1 cellular context compared by ENCODE assay signal in the genomic region with DNA sequence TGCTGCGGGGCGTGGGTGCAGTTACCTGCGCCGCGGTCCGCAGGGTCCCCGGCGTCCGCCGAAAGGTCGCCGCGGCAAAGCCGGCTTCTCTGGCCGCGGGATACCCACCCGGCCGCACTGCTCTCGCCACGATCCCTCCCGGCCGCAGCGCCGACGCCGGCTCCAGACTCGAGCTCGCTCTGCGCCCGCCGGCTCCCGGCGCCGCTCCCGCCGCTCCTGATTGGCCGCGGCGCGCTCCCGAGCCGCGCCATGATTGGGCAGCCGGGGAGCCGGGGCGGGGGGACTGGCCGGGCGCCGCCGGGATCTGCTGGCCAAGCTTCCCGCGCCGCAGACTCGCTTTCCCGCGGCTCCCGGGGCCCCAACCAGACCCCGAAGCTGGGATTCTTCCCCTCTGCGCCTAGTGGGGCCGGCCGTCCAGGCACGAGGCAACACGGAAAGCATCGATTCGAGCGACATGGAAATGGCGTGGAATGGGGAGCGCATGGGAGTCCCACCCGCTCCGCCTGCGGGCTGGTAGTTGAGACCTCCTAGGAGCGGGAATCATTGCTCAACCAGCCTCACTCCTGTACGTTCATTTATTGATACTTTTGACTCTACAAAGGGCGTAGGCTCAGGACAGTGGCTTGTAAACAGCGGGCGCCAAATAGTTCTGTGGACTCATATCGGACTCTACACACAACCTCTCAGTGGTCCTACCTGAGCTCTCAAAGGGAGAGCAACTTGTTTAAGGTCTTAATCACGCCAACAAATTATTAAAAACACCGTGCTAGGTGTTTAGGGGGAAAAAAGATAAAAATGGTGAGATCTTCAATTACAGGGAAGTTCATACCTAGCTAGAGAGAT.
TF ChIP-seq lines count a peak whose summit lies in the region.

No MANE protein-coding gene starts in this region.

TF ChIP-seq in K562, 482 proteins besides CTCF, POLR2A, EP300 and RAD21 (continued from another document):
- TF ChIP-seq, protein P1, sequence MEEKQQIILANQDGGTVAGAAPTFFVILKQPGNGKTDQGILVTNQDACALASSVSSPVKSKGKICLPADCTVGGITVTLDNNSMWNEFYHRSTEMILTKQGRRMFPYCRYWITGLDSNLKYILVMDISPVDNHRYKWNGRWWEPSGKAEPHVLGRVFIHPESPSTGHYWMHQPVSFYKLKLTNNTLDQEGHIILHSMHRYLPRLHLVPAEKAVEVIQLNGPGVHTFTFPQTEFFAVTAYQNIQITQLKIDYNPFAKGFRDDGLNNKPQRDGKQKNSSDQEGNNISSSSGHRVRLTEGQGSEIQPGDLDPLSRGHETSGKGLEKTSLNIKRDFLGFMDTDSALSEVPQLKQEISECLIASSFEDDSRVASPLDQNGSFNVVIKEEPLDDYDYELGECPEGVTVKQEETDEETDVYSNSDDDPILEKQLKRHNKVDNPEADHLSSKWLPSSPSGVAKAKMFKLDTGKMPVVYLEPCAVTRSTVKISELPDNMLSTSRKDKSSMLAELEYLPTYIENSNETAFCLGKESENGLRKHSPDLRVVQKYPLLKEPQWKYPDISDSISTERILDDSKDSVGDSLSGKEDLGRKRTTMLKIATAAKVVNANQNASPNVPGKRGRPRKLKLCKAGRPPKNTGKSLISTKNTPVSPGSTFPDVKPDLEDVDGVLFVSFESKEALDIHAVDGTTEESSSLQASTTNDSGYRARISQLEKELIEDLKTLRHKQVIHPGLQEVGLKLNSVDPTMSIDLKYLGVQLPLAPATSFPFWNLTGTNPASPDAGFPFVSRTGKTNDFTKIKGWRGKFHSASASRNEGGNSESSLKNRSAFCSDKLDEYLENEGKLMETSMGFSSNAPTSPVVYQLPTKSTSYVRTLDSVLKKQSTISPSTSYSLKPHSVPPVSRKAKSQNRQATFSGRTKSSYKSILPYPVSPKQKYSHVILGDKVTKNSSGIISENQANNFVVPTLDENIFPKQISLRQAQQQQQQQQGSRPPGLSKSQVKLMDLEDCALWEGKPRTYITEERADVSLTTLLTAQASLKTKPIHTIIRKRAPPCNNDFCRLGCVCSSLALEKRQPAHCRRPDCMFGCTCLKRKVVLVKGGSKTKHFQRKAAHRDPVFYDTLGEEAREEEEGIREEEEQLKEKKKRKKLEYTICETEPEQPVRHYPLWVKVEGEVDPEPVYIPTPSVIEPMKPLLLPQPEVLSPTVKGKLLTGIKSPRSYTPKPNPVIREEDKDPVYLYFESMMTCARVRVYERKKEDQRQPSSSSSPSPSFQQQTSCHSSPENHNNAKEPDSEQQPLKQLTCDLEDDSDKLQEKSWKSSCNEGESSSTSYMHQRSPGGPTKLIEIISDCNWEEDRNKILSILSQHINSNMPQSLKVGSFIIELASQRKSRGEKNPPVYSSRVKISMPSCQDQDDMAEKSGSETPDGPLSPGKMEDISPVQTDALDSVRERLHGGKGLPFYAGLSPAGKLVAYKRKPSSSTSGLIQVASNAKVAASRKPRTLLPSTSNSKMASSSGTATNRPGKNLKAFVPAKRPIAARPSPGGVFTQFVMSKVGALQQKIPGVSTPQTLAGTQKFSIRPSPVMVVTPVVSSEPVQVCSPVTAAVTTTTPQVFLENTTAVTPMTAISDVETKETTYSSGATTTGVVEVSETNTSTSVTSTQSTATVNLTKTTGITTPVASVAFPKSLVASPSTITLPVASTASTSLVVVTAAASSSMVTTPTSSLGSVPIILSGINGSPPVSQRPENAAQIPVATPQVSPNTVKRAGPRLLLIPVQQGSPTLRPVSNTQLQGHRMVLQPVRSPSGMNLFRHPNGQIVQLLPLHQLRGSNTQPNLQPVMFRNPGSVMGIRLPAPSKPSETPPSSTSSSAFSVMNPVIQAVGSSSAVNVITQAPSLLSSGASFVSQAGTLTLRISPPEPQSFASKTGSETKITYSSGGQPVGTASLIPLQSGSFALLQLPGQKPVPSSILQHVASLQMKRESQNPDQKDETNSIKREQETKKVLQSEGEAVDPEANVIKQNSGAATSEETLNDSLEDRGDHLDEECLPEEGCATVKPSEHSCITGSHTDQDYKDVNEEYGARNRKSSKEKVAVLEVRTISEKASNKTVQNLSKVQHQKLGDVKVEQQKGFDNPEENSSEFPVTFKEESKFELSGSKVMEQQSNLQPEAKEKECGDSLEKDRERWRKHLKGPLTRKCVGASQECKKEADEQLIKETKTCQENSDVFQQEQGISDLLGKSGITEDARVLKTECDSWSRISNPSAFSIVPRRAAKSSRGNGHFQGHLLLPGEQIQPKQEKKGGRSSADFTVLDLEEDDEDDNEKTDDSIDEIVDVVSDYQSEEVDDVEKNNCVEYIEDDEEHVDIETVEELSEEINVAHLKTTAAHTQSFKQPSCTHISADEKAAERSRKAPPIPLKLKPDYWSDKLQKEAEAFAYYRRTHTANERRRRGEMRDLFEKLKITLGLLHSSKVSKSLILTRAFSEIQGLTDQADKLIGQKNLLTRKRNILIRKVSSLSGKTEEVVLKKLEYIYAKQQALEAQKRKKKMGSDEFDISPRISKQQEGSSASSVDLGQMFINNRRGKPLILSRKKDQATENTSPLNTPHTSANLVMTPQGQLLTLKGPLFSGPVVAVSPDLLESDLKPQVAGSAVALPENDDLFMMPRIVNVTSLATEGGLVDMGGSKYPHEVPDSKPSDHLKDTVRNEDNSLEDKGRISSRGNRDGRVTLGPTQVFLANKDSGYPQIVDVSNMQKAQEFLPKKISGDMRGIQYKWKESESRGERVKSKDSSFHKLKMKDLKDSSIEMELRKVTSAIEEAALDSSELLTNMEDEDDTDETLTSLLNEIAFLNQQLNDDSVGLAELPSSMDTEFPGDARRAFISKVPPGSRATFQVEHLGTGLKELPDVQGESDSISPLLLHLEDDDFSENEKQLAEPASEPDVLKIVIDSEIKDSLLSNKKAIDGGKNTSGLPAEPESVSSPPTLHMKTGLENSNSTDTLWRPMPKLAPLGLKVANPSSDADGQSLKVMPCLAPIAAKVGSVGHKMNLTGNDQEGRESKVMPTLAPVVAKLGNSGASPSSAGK (IDR thresholded peaks at IDR 0.05): peak; percentile 84
- TF ChIP-seq ZNF668 (CRISPR knock-in tag; IDR thresholded peaks at IDR 0.05): no peak
- TF ChIP-seq NR2C2 (CRISPR knock-in tag; IDR thresholded peaks at IDR 0.05): no peak
- TF ChIP-seq NR2C2 (tag; IDR thresholded peaks at IDR 0.05): no peak
- TF ChIP-seq PHF8 (IDR thresholded peaks at IDR 0.05; ENCODE audit: borderline replicate concordance, low read length): peak; percentile 56; the same call in 1 of the 2 replicates
- TF ChIP-seq, protein P2, sequence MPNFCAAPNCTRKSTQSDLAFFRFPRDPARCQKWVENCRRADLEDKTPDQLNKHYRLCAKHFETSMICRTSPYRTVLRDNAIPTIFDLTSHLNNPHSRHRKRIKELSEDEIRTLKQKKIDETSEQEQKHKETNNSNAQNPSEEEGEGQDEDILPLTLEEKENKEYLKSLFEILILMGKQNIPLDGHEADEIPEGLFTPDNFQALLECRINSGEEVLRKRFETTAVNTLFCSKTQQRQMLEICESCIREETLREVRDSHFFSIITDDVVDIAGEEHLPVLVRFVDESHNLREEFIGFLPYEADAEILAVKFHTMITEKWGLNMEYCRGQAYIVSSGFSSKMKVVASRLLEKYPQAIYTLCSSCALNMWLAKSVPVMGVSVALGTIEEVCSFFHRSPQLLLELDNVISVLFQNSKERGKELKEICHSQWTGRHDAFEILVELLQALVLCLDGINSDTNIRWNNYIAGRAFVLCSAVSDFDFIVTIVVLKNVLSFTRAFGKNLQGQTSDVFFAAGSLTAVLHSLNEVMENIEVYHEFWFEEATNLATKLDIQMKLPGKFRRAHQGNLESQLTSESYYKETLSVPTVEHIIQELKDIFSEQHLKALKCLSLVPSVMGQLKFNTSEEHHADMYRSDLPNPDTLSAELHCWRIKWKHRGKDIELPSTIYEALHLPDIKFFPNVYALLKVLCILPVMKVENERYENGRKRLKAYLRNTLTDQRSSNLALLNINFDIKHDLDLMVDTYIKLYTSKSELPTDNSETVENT (CRISPR knock-in tag; IDR thresholded peaks at IDR 0.05): 0 out of 2 replicates have a peak, but pooled peaks have one; percentile 46
- TF ChIP-seq, protein P3, sequence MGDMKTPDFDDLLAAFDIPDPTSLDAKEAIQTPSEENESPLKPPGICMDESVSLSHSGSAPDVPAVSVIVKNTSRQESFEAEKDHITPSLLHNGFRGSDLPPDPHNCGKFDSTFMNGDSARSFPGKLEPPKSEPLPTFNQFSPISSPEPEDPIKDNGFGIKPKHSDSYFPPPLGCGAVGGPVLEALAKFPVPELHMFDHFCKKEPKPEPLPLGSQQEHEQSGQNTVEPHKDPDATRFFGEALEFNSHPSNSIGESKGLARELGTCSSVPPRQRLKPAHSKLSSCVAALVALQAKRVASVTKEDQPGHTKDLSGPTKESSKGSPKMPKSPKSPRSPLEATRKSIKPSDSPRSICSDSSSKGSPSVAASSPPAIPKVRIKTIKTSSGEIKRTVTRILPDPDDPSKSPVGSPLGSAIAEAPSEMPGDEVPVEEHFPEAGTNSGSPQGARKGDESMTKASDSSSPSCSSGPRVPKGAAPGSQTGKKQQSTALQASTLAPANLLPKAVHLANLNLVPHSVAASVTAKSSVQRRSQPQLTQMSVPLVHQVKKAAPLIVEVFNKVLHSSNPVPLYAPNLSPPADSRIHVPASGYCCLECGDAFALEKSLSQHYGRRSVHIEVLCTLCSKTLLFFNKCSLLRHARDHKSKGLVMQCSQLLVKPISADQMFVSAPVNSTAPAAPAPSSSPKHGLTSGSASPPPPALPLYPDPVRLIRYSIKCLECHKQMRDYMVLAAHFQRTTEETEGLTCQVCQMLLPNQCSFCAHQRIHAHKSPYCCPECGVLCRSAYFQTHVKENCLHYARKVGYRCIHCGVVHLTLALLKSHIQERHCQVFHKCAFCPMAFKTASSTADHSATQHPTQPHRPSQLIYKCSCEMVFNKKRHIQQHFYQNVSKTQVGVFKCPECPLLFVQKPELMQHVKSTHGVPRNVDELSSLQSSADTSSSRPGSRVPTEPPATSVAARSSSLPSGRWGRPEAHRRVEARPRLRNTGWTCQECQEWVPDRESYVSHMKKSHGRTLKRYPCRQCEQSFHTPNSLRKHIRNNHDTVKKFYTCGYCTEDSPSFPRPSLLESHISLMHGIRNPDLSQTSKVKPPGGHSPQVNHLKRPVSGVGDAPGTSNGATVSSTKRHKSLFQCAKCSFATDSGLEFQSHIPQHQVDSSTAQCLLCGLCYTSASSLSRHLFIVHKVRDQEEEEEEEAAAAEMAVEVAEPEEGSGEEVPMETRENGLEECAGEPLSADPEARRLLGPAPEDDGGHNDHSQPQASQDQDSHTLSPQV (IDR thresholded peaks at IDR 0.05): peak; percentile 54; the same call in 1 of the 2 replicates
- TF ChIP-seq GATAD2B (IDR thresholded peaks at IDR 0.05; ENCODE audit: borderline replicate concordance): 0 out of 2 replicates have a peak, but pooled peaks have one; percentile 31
- TF ChIP-seq, protein P4, sequence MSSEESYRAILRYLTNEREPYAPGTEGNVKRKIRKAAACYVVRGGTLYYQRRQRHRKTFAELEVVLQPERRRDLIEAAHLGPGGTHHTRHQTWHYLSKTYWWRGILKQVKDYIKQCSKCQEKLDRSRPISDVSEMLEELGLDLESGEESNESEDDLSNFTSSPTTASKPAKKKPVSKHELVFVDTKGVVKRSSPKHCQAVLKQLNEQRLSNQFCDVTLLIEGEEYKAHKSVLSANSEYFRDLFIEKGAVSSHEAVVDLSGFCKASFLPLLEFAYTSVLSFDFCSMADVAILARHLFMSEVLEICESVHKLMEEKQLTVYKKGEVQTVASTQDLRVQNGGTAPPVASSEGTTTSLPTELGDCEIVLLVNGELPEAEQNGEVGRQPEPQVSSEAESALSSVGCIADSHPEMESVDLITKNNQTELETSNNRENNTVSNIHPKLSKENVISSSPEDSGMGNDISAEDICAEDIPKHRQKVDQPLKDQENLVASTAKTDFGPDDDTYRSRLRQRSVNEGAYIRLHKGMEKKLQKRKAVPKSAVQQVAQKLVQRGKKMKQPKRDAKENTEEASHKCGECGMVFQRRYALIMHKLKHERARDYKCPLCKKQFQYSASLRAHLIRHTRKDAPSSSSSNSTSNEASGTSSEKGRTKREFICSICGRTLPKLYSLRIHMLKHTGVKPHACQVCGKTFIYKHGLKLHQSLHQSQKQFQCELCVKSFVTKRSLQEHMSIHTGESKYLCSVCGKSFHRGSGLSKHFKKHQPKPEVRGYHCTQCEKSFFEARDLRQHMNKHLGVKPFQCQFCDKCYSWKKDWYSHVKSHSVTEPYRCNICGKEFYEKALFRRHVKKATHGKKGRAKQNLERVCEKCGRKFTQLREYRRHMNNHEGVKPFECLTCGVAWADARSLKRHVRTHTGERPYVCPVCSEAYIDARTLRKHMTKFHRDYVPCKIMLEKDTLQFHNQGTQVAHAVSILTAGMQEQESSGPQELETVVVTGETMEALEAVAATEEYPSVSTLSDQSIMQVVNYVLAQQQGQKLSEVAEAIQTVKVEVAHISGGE (CRISPR knock-in tag; IDR thresholded peaks at IDR 0.05): peak in 1 of 3 experiments; percentile 36; a peak in 1 of 6 replicates
- TF ChIP-seq TCF3 (CRISPR knock-in tag; IDR thresholded peaks at IDR 0.05): no peak
- no peak for TF ChIP-seq CBX5 (IDR thresholded peaks at IDR 0.05; ENCODE audit: borderline replicate concordance, low read depth)
- no peak for TF ChIP-seq SMARCB1 (IDR thresholded peaks at IDR 0.05; ENCODE audit: insufficient read length, low read depth)
- TF ChIP-seq NFYB (IDR thresholded peaks at IDR 0.05; ENCODE audit: extremely low read depth, insufficient read length): peak; percentile 77
- no peak for TF ChIP-seq ZNF695 (CRISPR knock-in tag; IDR thresholded peaks at IDR 0.05)
- no peak for TF ChIP-seq CHCHD3 (CRISPR knock-in tag; IDR thresholded peaks at IDR 0.05)
